In the genomic region with DNA sequence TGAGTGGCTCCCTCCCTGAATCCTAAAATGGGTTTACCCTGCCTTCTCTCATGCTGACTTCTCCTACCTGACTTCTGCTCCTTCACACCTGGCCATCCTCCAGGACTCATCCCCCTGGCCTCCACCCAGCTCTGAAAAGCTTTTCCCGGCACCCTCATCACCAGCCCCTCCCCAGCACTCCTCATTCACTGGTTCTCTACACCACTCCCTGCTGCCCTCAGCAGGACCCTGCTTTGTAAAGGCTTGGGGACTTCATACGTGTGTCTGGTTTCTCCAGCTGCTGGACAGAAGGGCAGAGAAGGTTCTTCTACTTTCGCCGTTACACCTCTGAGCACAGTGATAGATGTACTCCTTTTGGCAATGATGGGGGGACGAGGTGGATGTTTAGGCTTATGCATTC, we compare ENCODE assay signal across 28 cellular contexts.
"Had no signal": no experiment of that assay in that cellular context is flagged by ENCODE, and none has a peak within 500 bp of the region (broad histone marks: within the 10 kb centered on the region; RNA-seq: fewer than 3 reads in every experiment).

No MANE protein-coding gene starts in this region.

- H3K36me3 ChIP-seq: adrenal gland, cardiac muscle cell, esophagus muscularis mucosa, gastrocnemius medialis, heart right ventricle had no signal

- ATAC-seq: activated CD4-positive, alpha-beta T cell treated with anti-CD3 and anti-CD28 coated beads for 36 hours; activated CD8-positive, alpha-beta memory T cell treated with anti-CD3 and anti-CD28 coated beads, Interleukin-2, amount 10 ng/mL, durations not matched to agents 7 days and 5 days; activated CD8-positive, alpha-beta T cell treated with anti-CD3 and anti-CD28 coated beads, Interleukin-2, amount 10 ng/mL, durations not matched to agents 7 days and 5 days; activated naive CD8-positive, alpha-beta T cell treated with anti-CD3 and anti-CD28 coated beads, Interleukin-2, amount 50 U/mL, for 24 hours; body of pancreas; foreskin keratinocyte; gastrocnemius medialis had no signal

- H3K4me1 ChIP-seq: adrenal gland, body of pancreas, esophagus muscularis mucosa, foreskin keratinocyte, gastrocnemius medialis had no signal

- H3K9me3 ChIP-seq: adrenal gland, gastrocnemius medialis, heart right ventricle had no signal

- H3K4me3 ChIP-seq: adrenal gland, body of pancreas, cardiac muscle cell, coronary artery, dorsolateral prefrontal cortex, esophagus muscularis mucosa, gastrocnemius medialis, heart right ventricle had no signal

- H3K27ac ChIP-seq: adrenal gland, body of pancreas, cardiac muscle cell, coronary artery, dorsolateral prefrontal cortex, esophagus muscularis mucosa, foreskin keratinocyte, gastrocnemius medialis had no signal

- DNase-seq: activated CD4-positive, alpha-beta memory T cell treated with anti-CD3 and anti-CD28 coated beads for 36 hours; activated CD4-positive, alpha-beta T cell treated with anti-CD3 and anti-CD28 coated beads for 36 hours; activated CD4-positive, alpha-beta T cell treated with anti-CD3 and anti-CD28 coated beads, Interleukin-2, amount 10 ng/mL, durations not matched to agents 24 days and 14 days; activated CD4-positive, CD25-positive, alpha-beta regulatory T cell; activated CD4-positive, CD25-positive, alpha-beta regulatory T cell treated with anti-CD3 and anti-CD28 coated beads, Interleukin-2, amount 50 U/mL, for 72 hours; activated CD8-positive, alpha-beta memory T cell treated with anti-CD3 and anti-CD28 coated beads, Interleukin-2, amount 10 ng/mL, durations not matched to agents 7 days and 5 days; activated CD8-positive, alpha-beta memory T cell treated with anti-CD3 and anti-CD28 coated beads, Interleukin-2, amount 50 U/mL, for 4 hours; activated CD8-positive, alpha-beta T cell treated with anti-CD3 and anti-CD28 coated beads, Interleukin-2, amount 10 ng/mL, durations not matched to agents 7 days and 5 days; activated effector memory CD4-positive, alpha-beta T cell treated with anti-CD3 and anti-CD28 coated beads, Interleukin-2, amount 50 U/mL, for 16 hours; activated naive CD4-positive, alpha-beta T cell treated with anti-CD3 and anti-CD28 coated beads for 36 hours; activated naive CD8-positive, alpha-beta T cell treated with anti-CD3 and anti-CD28 coated beads for 36 hours; activated naive CD8-positive, alpha-beta T cell treated with anti-CD3 and anti-CD28 coated beads, Interleukin-2, amount 50 U/mL, for 24 hours; activated T-cell treated with anti-CD3 and anti-CD28 coated beads, Interleukin-2, amount 50 U/mL, for 1 hour; activated T-cell treated with anti-CD3 and anti-CD28 coated beads, Interleukin-2, amount 50 U/mL, for 48 hours; adrenal gland; amygdala; body of pancreas; effector memory CD4-positive, alpha-beta T cell; endodermal cell; erythroblast; foreskin keratinocyte; gastrocnemius medialis; T-helper 2 cell had no signal

- H3K27me3 ChIP-seq: adrenal gland, body of pancreas, cardiac muscle cell, dorsolateral prefrontal cortex, esophagus muscularis mucosa, foreskin keratinocyte, gastrocnemius medialis had no signal
